ENCODE assay signal across 8 cellular contexts in genomic region chr19:4064551-4065260, GRCh38. TPM values are rescaled to one million over a fixed set of nuclear protein-coding genes. Genes with fewer than 3 reads are reported as not detected.
A peak's percentile ranks its signal among the peaks of the same experiment; 100 is the strongest.
DNase-seq lines count a peak whose midpoint lies in the region; ATAC-seq, FAIRE-seq and TF ChIP-seq lines count a peak whose summit lies in the region.

No MANE protein-coding gene starts in this region.

- H3K27me3 ChIP-seq in adipocyte (replicated peaks; ENCODE audit: control insufficient read depth, insufficient read depth, low read length), result no peaks in the 10 kb centered on the region

- intact Hi-C loops in left cardiac atrium (cut with DNase I), result no loop called here

- DNase-seq in A549 (ENCODE audit: low read depth in 1 of 2, low spot score in 1 of 2), result no peak
- peak; percentile 45 for DNase-seq in NCI-H226
- DNase-seq in adipocyte (ENCODE audit: low read depth), result peak; percentile 64
- peak; percentile 76 for DNase-seq in left cardiac atrium
- DNase-seq in pons (ENCODE audit: low spot score), result peak; percentile 63
- DNase-seq in SK-N-DZ (ENCODE audit: low spot score), result no peak
- no peak for DNase-seq in G401 (ENCODE audit: low spot score)

- no CpG with 5 or more reads among the region's 56 CpGs for WGBS in A549 (ENCODE audit: missing lambda C conversion rate)

- TF ChIP-seq CTCF in A549 (IDR thresholded peaks at IDR 0.05), result no peak

- POLR2A ChIA-PET in A549 (lab: Yijun Ruan, JAX), result no interaction called here

- H3K9me3 ChIP-seq in A549 (no peaks in the 10 kb centered on the region), adipocyte (ENCODE audit: control insufficient read depth, low read length) (no peaks in the 10 kb centered on the region)

- FAIRE-seq in A549 (lab: Jason Lieb, UNC), result no peak

- no peak for TF ChIP-seq RAD21 in A549 (conservative IDR thresholded peaks at IDR 0.05 in 1 of 2, IDR thresholded peaks at IDR 0.05 in 1 of 2)

- ATAC-seq in A549, result no peak; a peak in 1 of 6 replicates
- ATAC-seq in GM18907 (IDR thresholded peaks at IDR 0.05; ENCODE audit: unreplicated experiment), result peak; percentile 17
- peak in 1 of 2 donors; percentile 1 for ATAC-seq in left cardiac atrium

- H3K36me3 ChIP-seq in adipocyte (ENCODE audit: control insufficient read depth, insufficient read depth, low read length, severe bottlenecking), result peaks cover 9% of the 10 kb centered on the region

- no peak for TF ChIP-seq EP300 in A549 (IDR thresholded peaks at IDR 0.05)

- CTCF ChIA-PET in A549 (lab: Yijun Ruan, JAX), result interaction anchor here (0.6 to 1.0 kb wide), 2 partner anchors 12 to 104 kb away, joined by 3 read pairs; no protein-coding TSS in a partner anchor

- peaks cover 46% of the 10 kb centered on the region for H3K4me1 ChIP-seq in A549
- peaks cover 44% of the 10 kb centered on the region for H3K4me1 ChIP-seq in adipocyte (ENCODE audit: control insufficient read depth, insufficient read depth, low read length)

- no peak for TF ChIP-seq POLR2A in A549 (IDR thresholded peaks at IDR 0.05; ENCODE audit: low read length)

- in situ Hi-C loops in G401 (cut with HindIII; ENCODE audit: low sequenced_read_pairs), result loop anchor here (10.0 kb wide), 1 partner anchor 70 kb away; no protein-coding TSS in a partner anchor

- peak overlapping the region; percentile 96 for H3K4me3 ChIP-seq in A549
- H3K4me3 ChIP-seq in adipocyte (ENCODE audit: low read length), result peak overlapping the region; percentile 88

- H3K9ac ChIP-seq in adipocyte (ENCODE audit: low read length), result peak overlapping the region; percentile 94

- peak overlapping the region; percentile 97 to 99 for H3K27ac ChIP-seq in A549

- peak overlapping the region; percentile 90 for H3K4me2 ChIP-seq in A549

TF ChIP-seq in A549, 52 proteins besides CTCF, POLR2A, EP300 and RAD21:
- TF ChIP-seq MYC (IDR thresholded peaks at IDR 0.05; ENCODE audit: borderline replicate concordance, low read length) (peak; percentile 58; the same call in 1 of the 2 replicates), HMGXB4 (CRISPR knock-in tag; IDR thresholded peaks at IDR 0.05; ENCODE audit: borderline replicate concordance) (no peak), MAX (IDR thresholded peaks at IDR 0.05) (peak; percentile 80), CHD4 (IDR thresholded peaks at IDR 0.05; ENCODE audit: borderline replicate concordance) (no peak), FOXS1 (CRISPR knock-in tag; IDR thresholded peaks at IDR 0.05) (no peak), KDM1A (IDR thresholded peaks at IDR 0.05; ENCODE audit: low read depth) (no peak), TP53 (CRISPR knock-in tag; IDR thresholded peaks at IDR 0.05) (0 out of 2 replicates have a peak, but pooled peaks have one; percentile 20), CBX8 (IDR thresholded peaks at IDR 0.05) (no peak), ZNF302 (CRISPR knock-in tag; IDR thresholded peaks at IDR 0.05) (no peak), CHD2 (IDR thresholded peaks at IDR 0.05; ENCODE audit: low read length, partially characterized antibody) (no peak), GATA3 (IDR thresholded peaks at IDR 0.05; ENCODE audit: borderline replicate concordance) (no peak)

RNA-seq across cellular contexts. Expression of gene ZBTB7A, which starts 2.0 kb away (rescaled TPM):
- polyA plus RNA-seq in A549 (2011; rRNA removed) (2.2 and 2.3 TPM in 2 replicates), A549 (2017; fragmentation: RNase III; extraction: RNeasy Plus Mini Kit Qiagen cat#74134 plus additional on column Dnase treatment) (10.2 to 11.6 TPM (median 11.4 TPM) in 3 replicates)
- 7.0 and 12.5 TPM in 2 replicates for polyA plus RNA-seq in A549 (2012; cell fraction: cytosol; rRNA removed)
- polyA plus RNA-seq in A549 (2012; cell fraction: nucleus; rRNA removed), result 15.8 and 26.9 TPM in 2 replicates
- 2.6 and 3.7 TPM in 2 replicates for polyA minus RNA-seq in A549 (2011; rRNA and poly(A)+ RNA removed)
- 10 to 100 TPM; 28.5 to 32.5 TPM for total RNA-seq in left cardiac atrium
- 4.6 and 5.5 TPM in 2 replicates for polyA plus RNA-seq in SK-N-DZ (2014; cell fraction: cytosol; rRNA removed)
- polyA plus RNA-seq in SK-N-DZ (2014; cell fraction: nucleus; rRNA removed), result 9.8 and 15.6 TPM in 2 replicates
- 12.8 and 13.3 TPM in 2 replicates for total RNA-seq in G401 (2014; rRNA removed; shearing (Covaris generic))

RNA-seq across cellular contexts. Expression of gene PIAS4, which starts 57.2 kb away (rescaled TPM):
- polyA plus RNA-seq in A549 (2011; rRNA removed) (4.5 and 5.2 TPM in 2 replicates), A549 (2017; fragmentation: RNase III; extraction: RNeasy Plus Mini Kit Qiagen cat#74134 plus additional on column Dnase treatment) (10.6 to 12.8 TPM (median 11.3 TPM) in 3 replicates)
- polyA plus RNA-seq in A549 (2012; cell fraction: cytosol; rRNA removed), result 8.6 and 11.9 TPM in 2 replicates
- polyA plus RNA-seq in A549 (2012; cell fraction: nucleus; rRNA removed), result 17.1 and 17.4 TPM in 2 replicates
- polyA minus RNA-seq in A549 (2011; rRNA and poly(A)+ RNA removed), result 8.8 and 10.8 TPM in 2 replicates
- total RNA-seq in left cardiac atrium, result 10 to 100 TPM; 13.8 to 14.0 TPM
- 30.3 and 40.6 TPM in 2 replicates for polyA plus RNA-seq in SK-N-DZ (2014; cell fraction: cytosol; rRNA removed)
- polyA plus RNA-seq in SK-N-DZ (2014; cell fraction: nucleus; rRNA removed), result 24.5 and 26.1 TPM in 2 replicates
- 24.7 and 45.7 TPM in 2 replicates for total RNA-seq in G401 (2014; rRNA removed; shearing (Covaris generic))

RNA-seq across cellular contexts. Expression of gene MAP2K2, which starts 59.2 kb away (rescaled TPM):
- polyA plus RNA-seq in A549 (2011; rRNA removed) (40.4 and 41.7 TPM in 2 replicates), A549 (2017; fragmentation: RNase III; extraction: RNeasy Plus Mini Kit Qiagen cat#74134 plus additional on column Dnase treatment) (98.5 to 116 TPM (median 115 TPM) in 3 replicates)
- 129 and 151 TPM in 2 replicates for polyA plus RNA-seq in A549 (2012; cell fraction: cytosol; rRNA removed)
- polyA plus RNA-seq in A549 (2012; cell fraction: nucleus; rRNA removed), result 146 and 171 TPM in 2 replicates
- polyA minus RNA-seq in A549 (2011; rRNA and poly(A)+ RNA removed), result 51.6 and 58.5 TPM in 2 replicates
- 100 to 1,000 TPM; 109 to 118 TPM for total RNA-seq in left cardiac atrium
- 125 and 130 TPM in 2 replicates for polyA plus RNA-seq in SK-N-DZ (2014; cell fraction: cytosol; rRNA removed)
- 70.3 and 81.0 TPM in 2 replicates for polyA plus RNA-seq in SK-N-DZ (2014; cell fraction: nucleus; rRNA removed)
- 370 and 376 TPM in 2 replicates for total RNA-seq in G401 (2014; rRNA removed; shearing (Covaris generic))

Comparison
In these comparisons a context has a peak if more than half of its experiments do, and no peak if none do; other contexts are left out.
1. DNase-seq: peak in NCI-H226 (single experiment), adipocyte (single experiment), left cardiac atrium (single experiment) and pons (single experiment); none in A549 (0 of 2), SK-N-DZ (single experiment) and G401 (single experiment).